Comparison of ENCODE assay signal across 28 cellular contexts in the genomic region with DNA sequence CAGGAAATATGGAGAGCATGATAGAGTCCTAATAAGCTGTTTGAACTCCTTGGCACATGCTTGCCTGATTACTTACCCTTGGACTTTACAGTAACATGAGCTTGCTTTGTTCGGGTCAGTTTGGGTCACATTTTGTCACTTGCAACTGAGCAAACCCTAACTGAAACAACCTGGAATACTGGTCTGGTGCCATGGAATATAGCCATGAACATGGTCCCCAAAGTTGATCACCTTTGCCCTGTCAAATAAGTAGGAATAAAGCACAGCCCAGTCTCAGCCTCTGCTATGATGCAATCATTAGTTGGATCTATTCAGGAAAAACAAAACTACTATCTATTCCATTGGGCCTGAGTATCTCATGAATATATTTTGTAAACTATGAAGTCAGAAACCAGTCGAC. TPM values are rescaled to one million over a fixed set of nuclear protein-coding genes. Genes with fewer than 3 reads are reported as not detected.
"Had no signal": no experiment of that assay in that cellular context is flagged by ENCODE, and none has a peak within 500 bp of the region (broad histone marks: within the 10 kb centered on the region; RNA-seq: fewer than 3 reads in every experiment).

No MANE protein-coding gene starts in this region.

- H3K36me3 ChIP-seq: gastroesophageal sphincter, lower lobe of right lung, transverse colon had no signal

- H3K4me3 ChIP-seq: coronary artery, dorsolateral prefrontal cortex, gastroesophageal sphincter, lower lobe of right lung, psoas muscle, testis, transverse colon had no signal

- H3K9me3 ChIP-seq: gastroesophageal sphincter, lower lobe of right lung, psoas muscle, testis, transverse colon had no signal

- H3K4me3 Mint-ChIP-seq: activated CD4-positive, alpha-beta memory T cell treated with anti-CD3 and anti-CD28 coated beads, Interleukin-2, amount 10 ng/mL, durations not matched to agents 7 days and 5 days; activated CD4-positive, alpha-beta T cell treated with anti-CD3 and anti-CD28 coated beads, Interleukin-2, amount 10 ng/mL, durations not matched to agents 7 days and 5 days; activated T-cell treated with anti-CD3 and anti-CD28 coated beads, Interleukin-2, amount 50 U/mL, for 4 hours; activated T-helper 17 cell treated with anti-CD3 and anti-CD28 coated beads, Interleukin-2, amount 50 U/mL, for 72 hours; natural killer cell treated with Interleukin-12 subunit alpha and Interleukin-12 subunit beta and Interleukin-15 and Interleukin-18, amount 100 ng/mL, for 72 hours; WTC11 had no signal

- H3K36me3 Mint-ChIP-seq: natural killer cell treated with Interleukin-12 subunit alpha and Interleukin-12 subunit beta and Interleukin-15 and Interleukin-18, amount 100 ng/mL, for 72 hours; WTC11 had no signal

- H3K9me3 Mint-ChIP-seq: activated CD4-positive, alpha-beta memory T cell treated with anti-CD3 and anti-CD28 coated beads, Interleukin-2, amount 10 ng/mL, durations not matched to agents 7 days and 5 days; activated CD4-positive, alpha-beta T cell treated with anti-CD3 and anti-CD28 coated beads, Interleukin-2, amount 10 ng/mL, durations not matched to agents 7 days and 5 days; activated T-cell treated with anti-CD3 and anti-CD28 coated beads, Interleukin-2, amount 50 U/mL, for 4 hours; activated T-helper 17 cell treated with anti-CD3 and anti-CD28 coated beads, Interleukin-2, amount 50 U/mL, for 72 hours; natural killer cell treated with Interleukin-12 subunit alpha and Interleukin-12 subunit beta and Interleukin-15 and Interleukin-18, amount 100 ng/mL, for 72 hours; WTC11 had no signal

- H3K27ac ChIP-seq: coronary artery, dorsolateral prefrontal cortex, gastroesophageal sphincter, lower lobe of right lung, psoas muscle, testis, transverse colon had no signal

- H3K27ac Mint-ChIP-seq: activated CD4-positive, alpha-beta memory T cell treated with anti-CD3 and anti-CD28 coated beads, Interleukin-2, amount 10 ng/mL, durations not matched to agents 7 days and 5 days; activated CD4-positive, alpha-beta T cell treated with anti-CD3 and anti-CD28 coated beads, Interleukin-2, amount 10 ng/mL, durations not matched to agents 7 days and 5 days; activated T-helper 17 cell treated with anti-CD3 and anti-CD28 coated beads, Interleukin-2, amount 50 U/mL, for 72 hours; natural killer cell treated with Interleukin-12 subunit alpha and Interleukin-12 subunit beta and Interleukin-15 and Interleukin-18, amount 100 ng/mL, for 72 hours; WTC11 had no signal

- H3K4me1 ChIP-seq: gastroesophageal sphincter, lower lobe of right lung, psoas muscle, transverse colon had no signal

- DNase-seq: activated CD4-positive, alpha-beta memory T cell treated with anti-CD3 and anti-CD28 coated beads, Interleukin-2, amount 10 ng/mL, durations not matched to agents 7 days and 5 days; activated CD4-positive, alpha-beta T cell treated with anti-CD3 and anti-CD28 coated beads for 1 hour; activated CD4-positive, alpha-beta T cell treated with anti-CD3 and anti-CD28 coated beads, Interleukin-2, amount 10 ng/mL, durations not matched to agents 7 days and 5 days; activated CD8-positive, alpha-beta memory T cell treated with anti-CD3 and anti-CD28 coated beads, Interleukin-2, amount 50 U/mL, for 48 hours; activated gamma-delta T cell treated with Interleukin-2 at 50 U/mL for 16 hours; activated naive CD4-positive, alpha-beta T cell treated with anti-CD3 and anti-CD28 coated beads, Interleukin-2, amount 50 U/mL, for 16 hours; activated T-cell treated with anti-CD3 and anti-CD28 coated beads, Interleukin-2, amount 50 U/mL, for 4 hours; amniotic stem cell; cerebellar nuclear complex; dorsolateral prefrontal cortex; effector memory CD4-positive, alpha-beta T cell; erythroblast; hippocampal formation; left cardiac atrium; lower lobe of right lung; mesenchymal stem cell; psoas muscle; stimulated activated CD4-positive, alpha-beta T cell treated with anti-CD3 and anti-CD28 coated beads, Interleukin-2, amount 100 ng/mL, for 48 hours; stimulated activated naive CD4-positive, alpha-beta T cell treated with Interleukin-2 at 50 U/mL for 16 hours; T-helper 2 cell; testis; transverse colon had no signal

- H3K4me1 Mint-ChIP-seq: activated T-helper 17 cell treated with anti-CD3 and anti-CD28 coated beads, Interleukin-2, amount 50 U/mL, for 72 hours; WTC11 had no signal

- H3K27me3 ChIP-seq: dorsolateral prefrontal cortex, gastroesophageal sphincter, testis, transverse colon had no signal

- ATAC-seq: activated T-cell treated with anti-CD3 and anti-CD28 coated beads, Interleukin-2, amount 50 U/mL, for 4 hours; activated T-helper 17 cell treated with anti-CD3 and anti-CD28 coated beads, Interleukin-2, amount 50 U/mL, for 72 hours; gastroesophageal sphincter; natural killer cell treated with Interleukin-12 subunit alpha and Interleukin-12 subunit beta and Interleukin-15 and Interleukin-18, amount 100 ng/mL, for 72 hours; WTC11 had no signal

RNA-seq across cellular contexts. Expression of a gene that starts 18.2 kb away (rescaled TPM):
- total RNA-seq: activated CD4-positive, alpha-beta T cell treated with anti-CD3 and anti-CD28 coated beads, Interleukin-2, amount 10 ng/mL, durations not matched to agents 7 days and 5 days; activated T-helper 17 cell treated with anti-CD3 and anti-CD28 coated beads, Interleukin-2, amount 50 U/mL, for 72 hours; natural killer cell treated with Interleukin-12 subunit alpha and Interleukin-12 subunit beta and Interleukin-15 and Interleukin-18, amount 100 ng/mL, for 72 hours had no signal
- polyA plus RNA-seq: keratinocyte had no signal
